Comparison of ENCODE assay signal across 9 cellular contexts in genomic region chr19:52343548-52343947, GRCh38. TPM values are rescaled to one million over a fixed set of nuclear protein-coding genes. Genes with fewer than 3 reads are reported as not detected.
DNase-seq lines count a peak whose midpoint lies in the region; ATAC-seq and TF ChIP-seq lines count a peak whose summit lies in the region.
"Had no signal": no experiment of that assay in that cellular context is flagged by ENCODE, and none has a peak within 500 bp of the region (broad histone marks: within the 10 kb centered on the region; RNA-seq: fewer than 3 reads in every experiment).

No MANE protein-coding gene starts in this region.

- TF ChIP-seq CTCF in foreskin fibroblast (IDR thresholded peaks at IDR 0.05; ENCODE audit: low read depth, low read length) (peak; percentile 24), progenitor cell of endocrine pancreas (IDR thresholded peaks at IDR 0.05; ENCODE audit: unreplicated experiment) (peak; percentile 78)

- peaks cover 8% of the 10 kb centered on the region for H3K36me3 Mint-ChIP-seq in progenitor cell of endocrine pancreas (ENCODE audit: insufficient read depth)

- H3K4me1 Mint-ChIP-seq in progenitor cell of endocrine pancreas (ENCODE audit: low read depth): peaks cover 13% of the 10 kb centered on the region

- H3K27me3 Mint-ChIP-seq in progenitor cell of endocrine pancreas: no peaks in the 10 kb centered on the region

- H3K4me3 ChIP-seq in foreskin fibroblast (ENCODE audit: low read depth in 1 of 2, low read length in 2 of 2): no peak overlapping the region
- H3K4me3 ChIP-seq: A549 had no signal

- ATAC-seq in HG02798 (IDR thresholded peaks at IDR 0.05; ENCODE audit: poor library complexity, unreplicated experiment): no peak
- ATAC-seq: A549 had no signal

- peak overlapping the region; percentile 69 for H3K27ac Mint-ChIP-seq in progenitor cell of endocrine pancreas

- H3K9me3 Mint-ChIP-seq in progenitor cell of endocrine pancreas (ENCODE audit: low read depth): no peaks in the 10 kb centered on the region

- DNase-seq in DMS79 treated with DMSO at 0.1 percent for 48 hours (lab: John Stamatoyannopoulos, UW) (peak; percentile 7), DMS79 (lab: John Stamatoyannopoulos, UW) (no peak), NCI-H526 (lab: John Stamatoyannopoulos, UW) (peak; percentile 57 to 81), foreskin fibroblast (peak in 1 of 2 donors; percentile 26), progenitor cell of endocrine pancreas (ENCODE audit: low spot score, unreplicated experiment) (peak; percentile 68), KBM-7 (no peak)
- peak; percentile 35 for DNase-seq in activated T-cell treated with anti-CD3 and anti-CD28 coated beads, Interleukin-2, amount 50 U/mL, for 1 hour

- in situ Hi-C loops in KBM-7 (cut with MboI; ENCODE audit: low pct_unique_long_range_greater_than_20kb, low sequenced_read_pairs): no loop called here

- no peak overlapping the region for H3K4me3 Mint-ChIP-seq in progenitor cell of endocrine pancreas (ENCODE audit: low read depth)

RNA-seq across cellular contexts. Expression of gene ZNF610, which starts 7.5 kb away (rescaled TPM):
- 24.8 and 27.1 TPM in 2 replicates for total RNA-seq in progenitor cell of endocrine pancreas

RNA-seq across cellular contexts. Expression of gene ZNF880, which starts 26.2 kb away (rescaled TPM):
- 34.1 and 36.7 TPM in 2 replicates for total RNA-seq in progenitor cell of endocrine pancreas

RNA-seq across cellular contexts. Expression of gene ZNF480, which starts 46.6 kb away (rescaled TPM):
- total RNA-seq in progenitor cell of endocrine pancreas: 25.7 and 27.2 TPM in 2 replicates

RNA-seq across cellular contexts. Expression of gene ZNF528, which starts 54.1 kb away (rescaled TPM):
- 42.8 and 44.5 TPM in 2 replicates for total RNA-seq in progenitor cell of endocrine pancreas

Comparison
In these comparisons a context has a peak if more than half of its experiments do, and no peak if none do; other contexts are left out.
1. DNase-seq: peak in DMS79 treated with DMSO at 0.1 percent for 48 hours (single experiment), NCI-H526 (2 of 2), activated T-cell treated with anti-CD3 and anti-CD28 coated beads, Interleukin-2, amount 50 U/mL, for 1 hour (single experiment) and progenitor cell of endocrine pancreas (single experiment); none in DMS79 (single experiment) and KBM-7 (single experiment).